Comparison of ENCODE assay signal across 22 cellular contexts in genomic region chr6:71124340-71124739, GRCh38.
DNase-seq lines count a peak whose midpoint lies in the region; ATAC-seq and TF ChIP-seq lines count a peak whose summit lies in the region.
"Had no signal": no experiment of that assay in that cellular context is flagged by ENCODE, and none has a peak within 500 bp of the region (broad histone marks: within the 10 kb centered on the region; RNA-seq: fewer than 3 reads in every experiment).

No MANE protein-coding gene starts in this region.

- no peak for ATAC-seq in HG03460 (IDR thresholded peaks at IDR 0.05; ENCODE audit: unreplicated experiment)

- peak overlapping the region; percentile 43 for H3K4me2 ChIP-seq in smooth muscle cell
- H3K4me2 ChIP-seq: BLaER1 treated with 17β-estradiol and CSF1 and Interleukin-3, amounts not matched to agents 10 nM and 100 nM had no signal

- in situ Hi-C loops in astrocyte of the spinal cord (cut with HindIII; ENCODE audit: low sequenced_read_pairs) = no loop called here

- no peaks in the 10 kb centered on the region for H3F3A ChIP-seq in smooth muscle cell (ENCODE audit: low read depth)

- no peaks in the 10 kb centered on the region for H4K20me1 ChIP-seq in smooth muscle cell (ENCODE audit: low read depth)
- H4K20me1 ChIP-seq: BLaER1 treated with 17β-estradiol and CSF1 and Interleukin-3, amounts not matched to agents 10 nM and 100 nM had no signal

- H3K9me3 ChIP-seq in smooth muscle cell (replicated peaks; ENCODE audit: low read depth) = no peaks in the 10 kb centered on the region

- DNase-seq in NAMALWA (ENCODE audit: low spot score) (peak; percentile 48), NCI-H82 (lab: John Stamatoyannopoulos, UW) (peak; percentile 82), astrocyte of the spinal cord (ENCODE audit: low read depth, low spot score) (peak; percentile 80), smooth muscle cell (lab: John Stamatoyannopoulos, UW; ENCODE audit: unreplicated experiment) (no peak), NCI-H2171 treated with DMSO at 0.1 percent for 48 hours (lab: John Stamatoyannopoulos, UW) (no peak), A172 (ENCODE audit: low spot score) (no peak)
- DNase-seq: activated CD4-positive, alpha-beta T cell treated with anti-CD3 and anti-CD28 coated beads, Interleukin-2, amount 50 U/mL, for 1 hour; activated CD8-positive, alpha-beta memory T cell treated with anti-CD3 and anti-CD28 coated beads, Interleukin-2, amount 50 U/mL, for 4 hours; activated effector memory CD4-positive, alpha-beta T cell treated with Interleukin-2 at 50 U/mL for 16 hours; dermis blood vessel endothelial cell; foreskin melanocyte; kidney; NCI-H1694; NCI-H226; nucleus accumbens; retina; SIG-M5; stimulated activated CD8-positive, alpha-beta memory T cell treated with anti-CD3 and anti-CD28 coated beads, Interleukin-4, amount 100 ng/mL, for 48 hours had no signal

- peak overlapping the region; percentile 55 for H3K27ac ChIP-seq in smooth muscle cell (ENCODE audit: low read depth)
- H3K27ac ChIP-seq: BLaER1 treated with 17β-estradiol and CSF1 and Interleukin-3, amounts not matched to agents 10 nM and 100 nM; cardiac muscle cell; HL-60 had no signal

- no peaks in the 10 kb centered on the region for H3K27me3 ChIP-seq in smooth muscle cell (ENCODE audit: low read depth)
- H3K27me3 ChIP-seq: BLaER1 treated with 17β-estradiol and CSF1 and Interleukin-3, amounts not matched to agents 10 nM and 100 nM; cardiac muscle cell had no signal

- H3K4me3 ChIP-seq in astrocyte of the spinal cord (ENCODE audit: low read depth, low read length) = no peak overlapping the region
- H3K4me3 ChIP-seq in smooth muscle cell = no peak overlapping the region
- H3K4me3 ChIP-seq: BLaER1 treated with 17β-estradiol and CSF1 and Interleukin-3, amounts not matched to agents 10 nM and 100 nM; cardiac muscle cell had no signal

- no peaks in the 10 kb centered on the region for H3K79me2 ChIP-seq in smooth muscle cell (ENCODE audit: low read depth)

- no peak overlapping the region for H3K9ac ChIP-seq in smooth muscle cell (ENCODE audit: low read depth)
- H3K9ac ChIP-seq: BLaER1 treated with 17β-estradiol and CSF1 and Interleukin-3, amounts not matched to agents 10 nM and 100 nM had no signal

- WGBS in smooth muscle cell (ENCODE audit: low lambda C conversion rate) = 35% methylated on average over 3 of the region's 3 CpGs

- no peaks in the 10 kb centered on the region for H3K4me1 ChIP-seq in smooth muscle cell (ENCODE audit: low read depth)

- no peak overlapping the region for H2AFZ ChIP-seq in smooth muscle cell (ENCODE audit: low read depth)

- TF ChIP-seq CTCF in astrocyte of the spinal cord (IDR thresholded peaks at IDR 0.05; ENCODE audit: low read depth, low read length) (no peak), smooth muscle cell (IDR thresholded peaks at IDR 0.05; ENCODE audit: borderline replicate concordance, insufficient read depth, poor library complexity, severe bottlenecking) (no peak)

- no peaks in the 10 kb centered on the region for H3K36me3 ChIP-seq in smooth muscle cell (ENCODE audit: low read depth)
- H3K36me3 ChIP-seq: BLaER1 treated with 17β-estradiol and CSF1 and Interleukin-3, amounts not matched to agents 10 nM and 100 nM; cardiac muscle cell had no signal

Comparison
In these comparisons a context has a peak if more than half of its experiments do, and no peak if none do; other contexts are left out.
1. DNase-seq: peak in NAMALWA (single experiment), NCI-H82 (single experiment) and astrocyte of the spinal cord (single experiment); none in smooth muscle cell (single experiment), NCI-H2171 treated with DMSO at 0.1 percent for 48 hours (single experiment) and A172 (single experiment).